16 cellular contexts compared by ENCODE assay signal in the genomic region with DNA sequence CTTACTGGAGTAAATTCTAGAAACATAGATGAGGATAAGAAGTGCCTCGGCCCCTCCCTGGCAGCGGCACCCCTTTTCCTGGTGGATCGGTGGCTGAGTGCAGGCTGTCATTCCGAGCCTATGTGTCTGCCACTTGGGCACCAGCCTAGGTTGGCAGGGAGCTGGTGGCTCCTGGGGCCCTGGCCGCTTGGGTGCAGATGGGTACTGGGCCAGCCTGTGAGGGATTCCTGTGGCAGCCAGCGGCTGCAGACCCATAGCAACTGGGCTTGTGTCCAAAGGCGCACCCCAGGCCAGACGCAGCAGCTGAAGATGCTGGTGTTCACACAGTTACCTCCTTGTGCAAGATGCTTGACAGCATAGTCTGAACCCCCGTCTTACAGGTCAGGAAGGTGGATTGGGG. TPM values are rescaled to one million over a fixed set of nuclear protein-coding genes. Genes with fewer than 3 reads are reported as not detected.
A peak's percentile ranks its signal among the peaks of the same experiment; 100 is the strongest.
DNase-seq lines count a peak whose midpoint lies in the region; TF ChIP-seq lines count a peak whose summit lies in the region.
"Had no signal": no experiment of that assay in that cellular context is flagged by ENCODE, and none has a peak within 500 bp of the region (broad histone marks: within the 10 kb centered on the region; RNA-seq: fewer than 3 reads in every experiment).

No MANE protein-coding gene starts in this region.

- peaks cover 6% of the 10 kb centered on the region for H3K4me1 Mint-ChIP-seq in activated T-cell treated with anti-CD3 and anti-CD28 coated beads, Interleukin-2, amount 50 U/mL, for 24 hours (ENCODE audit: low read depth)
- H3K4me1 Mint-ChIP-seq in osteocyte (ENCODE audit: unreplicated experiment) (peaks cover 4% of the 10 kb centered on the region), HFFc6 (ENCODE audit: low read depth) (no peaks in the 10 kb centered on the region)

- no peaks in the 10 kb centered on the region for H3K27me3 ChIP-seq in mucosa of rectum (ENCODE audit: control insufficient read depth in 2 of 2, insufficient read depth in 2 of 2, low read length in 2 of 2)

- DNase-seq in activated T-cell treated with anti-CD3 and anti-CD28 coated beads, Interleukin-2, amount 50 U/mL, for 24 hours, result peak; percentile 22
- DNase-seq in activated T-cell treated with anti-CD3 and anti-CD28 coated beads, Interleukin-2, amount 50 U/mL, for 48 hours, result no peak
- peak in 26 of 61 donors; percentile 28 to 76 (median 53) for DNase-seq in caudate nucleus (lab: John Stamatoyannopoulos, UW)
- peak; percentile 65 for DNase-seq in superior temporal gyrus (ENCODE audit: extremely low spot score)
- DNase-seq in osteocyte (ENCODE audit: extremely low spot score, unreplicated experiment), result no peak
- DNase-seq in HFFc6, result no peak
- DNase-seq in CD1c-positive myeloid dendritic cell (ENCODE audit: extremely low spot score), result no peak
- DNase-seq: NCI-H510A treated with DMSO at 0.1 percent for 48 hours; spleen; stimulated activated CD4-positive, alpha-beta T cell treated with anti-CD3 and anti-CD28 coated beads, Interleukin-4, amount 100 ng/mL, for 4 hours; SW 1271 had no signal

- H3K27ac ChIP-seq in caudate nucleus (ENCODE audit: low read depth, low read length) (peak overlapping the region; percentile 99), mucosa of rectum (ENCODE audit: low read depth in 2 of 2, low read length in 2 of 2) (peak overlapping the region; percentile 96 to 97)
- H3K27ac ChIP-seq: BLaER1 treated with 17β-estradiol and CSF1 and Interleukin-3, amounts not matched to agents 10 nM and 100 nM; spleen had no signal

- no peak overlapping the region for H3K4me3 ChIP-seq in mucosa of rectum (ENCODE audit: low read length in 2 of 2)
- H3K4me3 ChIP-seq: A549; BLaER1 treated with 17β-estradiol and CSF1 and Interleukin-3, amounts not matched to agents 10 nM and 100 nM; spleen had no signal

- TF ChIP-seq CTCF in osteocyte (IDR thresholded peaks at IDR 0.05) (no peak), HFFc6 (IDR thresholded peaks at IDR 0.05) (no peak)

- no peak overlapping the region for H3K4me3 Mint-ChIP-seq in activated T-cell treated with anti-CD3 and anti-CD28 coated beads, Interleukin-2, amount 50 U/mL, for 24 hours
- no peak overlapping the region for H3K4me3 Mint-ChIP-seq in osteocyte (ENCODE audit: unreplicated experiment)
- no peak overlapping the region for H3K4me3 Mint-ChIP-seq in HFFc6
- H3K4me3 Mint-ChIP-seq: memory B cell; naive thymus-derived CD8-positive, alpha-beta T cell had no signal

- no peaks in the 10 kb centered on the region for H3K9me3 ChIP-seq in mucosa of rectum (ENCODE audit: control insufficient read depth in 2 of 2, low read length in 2 of 2)
- H3K9me3 ChIP-seq: A549; BLaER1 treated with 17β-estradiol and CSF1 and Interleukin-3, amounts not matched to agents 10 nM and 100 nM; spleen had no signal

- H3K4me1 ChIP-seq in mucosa of rectum (ENCODE audit: control insufficient read depth in 2 of 2, insufficient read depth in 2 of 2, low read length in 2 of 2), result peaks cover 24 to 29% of the 10 kb centered on the region in 2 donors

- H3K36me3 ChIP-seq in mucosa of rectum (ENCODE audit: control insufficient read depth in 2 of 2, insufficient read depth in 2 of 2, low read length in 2 of 2), result peaks cover 0 to 2% of the 10 kb centered on the region in 2 donors
- H3K36me3 ChIP-seq: BLaER1 treated with 17β-estradiol and CSF1 and Interleukin-3, amounts not matched to agents 10 nM and 100 nM; spleen had no signal

- H3K27me3 Mint-ChIP-seq in activated T-cell treated with anti-CD3 and anti-CD28 coated beads, Interleukin-2, amount 50 U/mL, for 24 hours, result peaks cover 25% of the 10 kb centered on the region
- H3K27me3 Mint-ChIP-seq in osteocyte (ENCODE audit: unreplicated experiment) (peaks cover 7% of the 10 kb centered on the region), HFFc6 (ENCODE audit: insufficient read depth) (peaks cover 5% of the 10 kb centered on the region)

- no peaks in the 10 kb centered on the region for H3K9me3 Mint-ChIP-seq in activated T-cell treated with anti-CD3 and anti-CD28 coated beads, Interleukin-2, amount 50 U/mL, for 24 hours
- no peaks in the 10 kb centered on the region for H3K9me3 Mint-ChIP-seq in osteocyte (ENCODE audit: unreplicated experiment)
- no peaks in the 10 kb centered on the region for H3K9me3 Mint-ChIP-seq in HFFc6
- H3K9me3 Mint-ChIP-seq: memory B cell; naive thymus-derived CD8-positive, alpha-beta T cell had no signal

- peak overlapping the region; percentile 24 to 58 for H3K9ac ChIP-seq in mucosa of rectum (ENCODE audit: low read depth in 1 of 2, low read length in 2 of 2)
- H3K9ac ChIP-seq: BLaER1 treated with 17β-estradiol and CSF1 and Interleukin-3, amounts not matched to agents 10 nM and 100 nM had no signal

- H3K36me3 Mint-ChIP-seq in activated T-cell treated with anti-CD3 and anti-CD28 coated beads, Interleukin-2, amount 50 U/mL, for 24 hours (ENCODE audit: low read depth), result no peaks in the 10 kb centered on the region
- H3K36me3 Mint-ChIP-seq in osteocyte (ENCODE audit: unreplicated experiment) (no peaks in the 10 kb centered on the region), HFFc6 (ENCODE audit: low read depth) (no peaks in the 10 kb centered on the region)
- H3K36me3 Mint-ChIP-seq: memory B cell had no signal

- no peak overlapping the region for H3K27ac Mint-ChIP-seq in activated T-cell treated with anti-CD3 and anti-CD28 coated beads, Interleukin-2, amount 50 U/mL, for 24 hours
- no peak overlapping the region for H3K27ac Mint-ChIP-seq in osteocyte (ENCODE audit: unreplicated experiment)
- H3K27ac Mint-ChIP-seq in HFFc6, result no peak overlapping the region
- H3K27ac Mint-ChIP-seq: memory B cell; naive thymus-derived CD8-positive, alpha-beta T cell had no signal

RNA-seq across cellular contexts. Expression of gene SNORC, which starts 2.8 kb away (rescaled TPM):
- total RNA-seq in osteocyte, result 1.9 and 2.1 TPM in 2 replicates
- total RNA-seq in HFFc6 (2021; fragmentation: NEBNext Ultra II Directional; extraction: Animal tissue kit (Norgen Biotek cat#: 25700)), result 1 to 10 TPM in 1 of 6 experiments, under 1 TPM in 5; 0.55 to 1.2 (median 0.67) TPM

Comparison
In these comparisons a context has a peak if more than half of its experiments do, and no peak if none do; other contexts are left out.
1. DNase-seq: peak in activated T-cell treated with anti-CD3 and anti-CD28 coated beads, Interleukin-2, amount 50 U/mL, for 24 hours (single experiment) and superior temporal gyrus (single experiment); none in activated T-cell treated with anti-CD3 and anti-CD28 coated beads, Interleukin-2, amount 50 U/mL, for 48 hours (0 of 2), osteocyte (single experiment), HFFc6 (single experiment) and CD1c-positive myeloid dendritic cell (single experiment).